In genomic region chr10:43200538-43201390, GRCh38 we compare ENCODE assay signal across 15 cellular contexts.
DNase-seq lines count a peak whose midpoint lies in the region; ATAC-seq and TF ChIP-seq lines count a peak whose summit lies in the region.
"Had no signal": no experiment of that assay in that cellular context is flagged by ENCODE, and none has a peak within 500 bp of the region (broad histone marks: within the 10 kb centered on the region; RNA-seq: fewer than 3 reads in every experiment).

No MANE protein-coding gene starts in this region.

- H3K9me3 Mint-ChIP-seq in CD4-positive, alpha-beta T cell: no peaks in the 10 kb centered on the region
- no peaks in the 10 kb centered on the region for H3K9me3 Mint-ChIP-seq in nephron progenitor cell
- H3K9me3 Mint-ChIP-seq: T-helper 1 cell treated with Interleukin-12 subunit alpha and Interleukin-12 subunit beta and Interleukin-4 antibody, amounts not matched to agents 30 μg/mL and 1 μg/mL, for 36 hours had no signal

- no peaks in the 10 kb centered on the region for H3K36me3 ChIP-seq in colonic mucosa
- H3K36me3 ChIP-seq: BLaER1 treated with 17β-estradiol and CSF1 and Interleukin-3, amounts not matched to agents 10 nM and 100 nM had no signal

- no peak overlapping the region for H3K27ac ChIP-seq in CD4-positive, alpha-beta T cell (ENCODE audit: low read depth, low read length)
- no peak overlapping the region for H3K27ac ChIP-seq in colonic mucosa
- H3K27ac ChIP-seq: BLaER1 treated with 17β-estradiol and CSF1 and Interleukin-3, amounts not matched to agents 10 nM and 100 nM; gastroesophageal sphincter had no signal

- no peaks in the 10 kb centered on the region for H3K9me3 ChIP-seq in CD4-positive, alpha-beta T cell (ENCODE audit: control insufficient read depth, low read length)
- no peaks in the 10 kb centered on the region for H3K9me3 ChIP-seq in colonic mucosa
- H3K9me3 ChIP-seq: BLaER1 treated with 17β-estradiol and CSF1 and Interleukin-3, amounts not matched to agents 10 nM and 100 nM; gastroesophageal sphincter had no signal

- H3K27ac Mint-ChIP-seq in CD4-positive, alpha-beta T cell: no peak overlapping the region
- H3K27ac Mint-ChIP-seq in nephron progenitor cell: no peak overlapping the region
- H3K27ac Mint-ChIP-seq: T-helper 1 cell treated with Interleukin-12 subunit alpha and Interleukin-12 subunit beta and Interleukin-4 antibody, amounts not matched to agents 30 μg/mL and 1 μg/mL, for 36 hours had no signal

- H3K27me3 Mint-ChIP-seq in CD4-positive, alpha-beta T cell: no peaks in the 10 kb centered on the region
- peaks cover 5% of the 10 kb centered on the region for H3K27me3 Mint-ChIP-seq in nephron progenitor cell (ENCODE audit: low read depth, poor library complexity)

- peaks cover 6% of the 10 kb centered on the region for H3K4me1 Mint-ChIP-seq in CD4-positive, alpha-beta T cell (ENCODE audit: low read depth)
- peaks cover 7% of the 10 kb centered on the region for H3K4me1 Mint-ChIP-seq in nephron progenitor cell

- no peak overlapping the region for H3K4me3 ChIP-seq in colonic mucosa
- H3K4me3 ChIP-seq: gastroesophageal sphincter had no signal

- no peaks in the 10 kb centered on the region for H3K36me3 Mint-ChIP-seq in CD4-positive, alpha-beta T cell (ENCODE audit: low read depth)
- H3K36me3 Mint-ChIP-seq in nephron progenitor cell (ENCODE audit: low read depth): peaks cover 5% of the 10 kb centered on the region

- no peak overlapping the region for H3K9ac ChIP-seq in colonic mucosa (ENCODE audit: low read depth in 2 of 2, low read length in 2 of 2)

- intact Hi-C loops in CD4-positive, alpha-beta T cell (cut with DNase I, micrococcal nuclease): loop anchor here in 1 of 2 experiments (5.0 kb wide), 1 partner anchor 63 kb away; the partner anchor contains the start of gene CSGALNACT2
- intact Hi-C loops in colonic mucosa (cut with DNase I): no loop called here

- no peaks in the 10 kb centered on the region for H3K27me3 ChIP-seq in CD4-positive, alpha-beta T cell (ENCODE audit: control insufficient read depth, insufficient read depth, low read length)
- no peaks in the 10 kb centered on the region for H3K27me3 ChIP-seq in colonic mucosa
- H3K27me3 ChIP-seq: BLaER1 treated with 17β-estradiol and CSF1 and Interleukin-3, amounts not matched to agents 10 nM and 100 nM had no signal

- peak overlapping the region; percentile 30 for H3K4me3 Mint-ChIP-seq in CD4-positive, alpha-beta T cell
- H3K4me3 Mint-ChIP-seq in nephron progenitor cell: peak overlapping the region; percentile 52
- H3K4me3 Mint-ChIP-seq: T-helper 1 cell treated with Interleukin-12 subunit alpha and Interleukin-12 subunit beta and Interleukin-4 antibody, amounts not matched to agents 30 μg/mL and 1 μg/mL, for 36 hours had no signal

- peak; percentile 7 for DNase-seq in A172 (ENCODE audit: low spot score)
- peak in 1 of 10 experiments; percentile 15 for DNase-seq in CD4-positive, alpha-beta T cell
- peak; percentile 14 for DNase-seq in colonic mucosa
- DNase-seq in nephron progenitor cell: peak; percentile 0
- DNase-seq in kidney glomerular epithelial cell (lab: John Stamatoyannopoulos, UW): no peak
- DNase-seq: activated CD4-positive, alpha-beta T cell treated with anti-CD3 and anti-CD28 coated beads for 1 hour; amniotic stem cell; DMS153; NCI-H446 treated with DMSO at 0.1 percent for 48 hours had no signal

- TF ChIP-seq CTCF in CD4-positive, alpha-beta T cell (IDR thresholded peaks at IDR 0.05): no peak
- TF ChIP-seq CTCF in colonic mucosa (IDR thresholded peaks at IDR 0.05): no peak
- no peak for TF ChIP-seq CTCF in nephron progenitor cell (IDR thresholded peaks at IDR 0.05)

- CTCF ChIA-PET in CD4-positive, alpha-beta T cell (lab: Charles Lee): interaction anchor here (1.4 kb wide), 1 partner anchor 22 kb away, joined by 3 read pairs; no protein-coding TSS in a partner anchor

- H3K4me1 ChIP-seq in colonic mucosa: no peaks in the 10 kb centered on the region

- ATAC-seq in CD4-positive, alpha-beta T cell (ENCODE audit: poor library complexity): no peak
- no peak for ATAC-seq in HG02571 (IDR thresholded peaks at IDR 0.05; ENCODE audit: unreplicated experiment)
- no peak for ATAC-seq in GM18498 (IDR thresholded peaks at IDR 0.05; ENCODE audit: unreplicated experiment)
- ATAC-seq: gastroesophageal sphincter, HCT116 had no signal

- POLR2A ChIA-PET in CD4-positive, alpha-beta T cell (lab: Charles Lee): no interaction called here
